Comparison of ENCODE assay signal across 29 cellular contexts in genomic region chr20:48535556-48535955, GRCh38.
"Had no signal": no experiment of that assay in that cellular context is flagged by ENCODE, and none has a peak within 500 bp of the region (broad histone marks: within the 10 kb centered on the region; RNA-seq: fewer than 3 reads in every experiment).

No MANE protein-coding gene starts in this region.

- H3K9me3 ChIP-seq: lower lobe of right lung, neutrophil, right atrium auricular region, right lobe of liver, stomach, testis, thyroid gland, transverse colon, upper lobe of left lung, vagina had no signal

- H3K4me1 ChIP-seq: lower lobe of right lung, right atrium auricular region, right lobe of liver, transverse colon, upper lobe of left lung had no signal

- FAIRE-seq: keratinocyte had no signal

- H3K36me3 Mint-ChIP-seq: naive B cell; natural killer cell; stimulated activated naive B cell treated with anti-CD40 and anti-IgM and Interleukin-4, amounts not matched to agents 10 μg/mL and 1 μg/mL and 100 μg/mL, for 72 hours had no signal

- H3K4me3 Mint-ChIP-seq: naive B cell; natural killer cell; stimulated activated naive B cell treated with anti-CD40 and anti-IgM and Interleukin-4, amounts not matched to agents 10 μg/mL and 1 μg/mL and 100 μg/mL, for 72 hours had no signal

- H3K36me3 ChIP-seq: lower lobe of right lung, neutrophil, right atrium auricular region, right lobe of liver, stomach, thyroid gland, transverse colon, upper lobe of left lung, vagina had no signal

- H3K4me1 Mint-ChIP-seq: natural killer cell had no signal

- H3K9ac ChIP-seq: parathyroid adenoma had no signal

- H3K9me3 Mint-ChIP-seq: naive B cell; natural killer cell; stimulated activated naive B cell treated with anti-CD40 and anti-IgM and Interleukin-4, amounts not matched to agents 10 μg/mL and 1 μg/mL and 100 μg/mL, for 72 hours had no signal

- H2AFZ ChIP-seq: parathyroid adenoma had no signal

- H3K27me3 ChIP-seq: neutrophil, right atrium auricular region, right lobe of liver, testis, thyroid gland, upper lobe of left lung, vagina had no signal

- DNase-seq: hippocampal formation; kidney glomerular epithelial cell; left cardiac atrium; lower lobe of right lung; mammary epithelial cell; mesenchymal stem cell; naive B cell; natural killer cell; occipital lobe; right lobe of liver; stimulated activated CD4-positive, alpha-beta T cell treated with anti-CD3 and anti-CD28 coated beads, Interleukin-12 subunit alpha, Interleukin-12 subunit beta, amount 100 ng/mL, for 4 hours; stimulated activated CD4-positive, alpha-beta T cell treated with anti-CD3 and anti-CD28 coated beads, Interleukin-15, amount 100 ng/mL, for 24 hours; stimulated activated CD4-positive, alpha-beta T cell treated with anti-CD3 and anti-CD28 coated beads, Interleukin-2, amount 100 ng/mL, for 24 hours; stimulated activated CD4-positive, alpha-beta T cell treated with anti-CD3 and anti-CD28 coated beads, Interleukin-4, amount 100 ng/mL, for 1 hour; stimulated activated naive B cell treated with anti-CD40 and anti-IgM and Interleukin-4, amounts not matched to agents 10 μg/mL and 1 μg/mL and 100 μg/mL, for 72 hours; stimulated activated naive CD8-positive, alpha-beta T cell treated with anti-CD3 and anti-CD28 coated beads, Interleukin-15, Interleukin-2, amounts not matched to agents 100 U/mL and 50 U/mL, for 24 hours; stomach; testis; thyroid gland; transverse colon; upper lobe of left lung had no signal

- H3K27ac Mint-ChIP-seq: naive B cell; natural killer cell; progenitor cell of endocrine pancreas; stimulated activated naive B cell treated with anti-CD40 and anti-IgM and Interleukin-4, amounts not matched to agents 10 μg/mL and 1 μg/mL and 100 μg/mL, for 72 hours had no signal

- ATAC-seq: left cardiac atrium; left lobe of liver; lower lobe of right lung; natural killer cell; right lobe of liver; stimulated activated naive B cell treated with anti-CD40 and anti-IgM and Interleukin-4, amounts not matched to agents 10 μg/mL and 1 μg/mL and 100 μg/mL, for 72 hours; stimulated activated naive CD8-positive, alpha-beta T cell treated with anti-CD3 and anti-CD28 coated beads, Interleukin-15, Interleukin-2, amounts not matched to agents 100 U/mL and 50 U/mL, for 24 hours had no signal

- H3K27ac ChIP-seq: lower lobe of right lung, neutrophil, parathyroid adenoma, right atrium auricular region, right lobe of liver, skin epidermis, stomach, testis, thyroid gland, transverse colon, upper lobe of left lung, vagina had no signal

- H3K4me3 ChIP-seq: lower lobe of right lung, right atrium auricular region, right lobe of liver, skin epidermis, stomach, testis, thyroid gland, transverse colon, upper lobe of left lung, vagina had no signal

- H3K79me2 ChIP-seq: parathyroid adenoma had no signal
